ENCODE assay signal across 8 cellular contexts in genomic region chr4:1346781-1347409, GRCh38. TPM values are rescaled to one million over a fixed set of nuclear protein-coding genes. Genes with fewer than 3 reads are reported as not detected.
DNase-seq lines count a peak whose midpoint lies in the region; ATAC-seq and TF ChIP-seq lines count a peak whose summit lies in the region.

TSS of gene UVSSA (plus strand) at chr4:1347208. CDS start at chr4:1348092, 884 bp downstream.

- no peaks in the 10 kb centered on the region for H3K9me3 Mint-ChIP-seq in activated naive CD4-positive, alpha-beta T cell treated with anti-CD3 and anti-CD28 coated beads, Interleukin-2, amount 50 U/mL, for 24 hours

- H3K27me3 Mint-ChIP-seq in activated naive CD4-positive, alpha-beta T cell treated with anti-CD3 and anti-CD28 coated beads, Interleukin-2, amount 50 U/mL, for 24 hours, result no peaks in the 10 kb centered on the region

- no peaks in the 10 kb centered on the region for H3K36me3 Mint-ChIP-seq in activated naive CD4-positive, alpha-beta T cell treated with anti-CD3 and anti-CD28 coated beads, Interleukin-2, amount 50 U/mL, for 24 hours

- H3K36me3 ChIP-seq in GM06990 (ENCODE audit: control insufficient read depth, insufficient read depth, low read length), result peaks cover 4% of the 10 kb centered on the region

- peak within 1 kb of the TSS; percentile 86 for H3K4me3 ChIP-seq in GM06990 (replicated peaks; ENCODE audit: low read depth, low read length)

- peak within 1 kb of the TSS; percentile 93 for H3K27ac ChIP-seq in temporal lobe (ENCODE audit: low read depth, low read length)

- DNase-seq in GM06990 (ENCODE audit: extremely low read depth, insufficient read length) (peak; percentile 100), NCI-H1092 (lab: John Stamatoyannopoulos, UW) (peak; percentile 99), glomerular endothelial cell (ENCODE audit: extremely low read depth, low read depth, low spot score) (peak; percentile 81), occipital lobe (lab: John Stamatoyannopoulos, UW) (peak; percentile 99)

- no peak for TF ChIP-seq CTCF in GM06990 (IDR thresholded peaks at IDR 0.05; ENCODE audit: insufficient read depth, low read length, poor library complexity, severe bottlenecking)

- H3K4me1 Mint-ChIP-seq in activated naive CD4-positive, alpha-beta T cell treated with anti-CD3 and anti-CD28 coated beads, Interleukin-2, amount 50 U/mL, for 24 hours, result peaks cover 49% of the 10 kb centered on the region

- peak within 1 kb of the TSS; percentile 89 for H3K27ac Mint-ChIP-seq in activated naive CD4-positive, alpha-beta T cell treated with anti-CD3 and anti-CD28 coated beads, Interleukin-2, amount 50 U/mL, for 24 hours

- H3K27me3 ChIP-seq in GM06990 (replicated peaks; ENCODE audit: control insufficient read depth, insufficient read depth, low read length), result no peaks in the 10 kb centered on the region

- H3K4me3 Mint-ChIP-seq in activated naive CD4-positive, alpha-beta T cell treated with anti-CD3 and anti-CD28 coated beads, Interleukin-2, amount 50 U/mL, for 24 hours, result peak within 1 kb of the TSS; percentile 97

- ATAC-seq in HG02588 (IDR thresholded peaks at IDR 0.05; ENCODE audit: unreplicated experiment), result peak; percentile 92
- peak; percentile 85 for ATAC-seq in SK-N-SH treated with all-trans-retinoic acid at 6 μM for 48 hours

TF ChIP-seq in SK-N-SH treated with all-trans-retinoic acid at 6 μM for 48 hours, 23 proteins besides CTCF, POLR2A, EP300 and RAD21:
- no peak for TF ChIP-seq TOX (CRISPR knock-in tag; IDR thresholded peaks at IDR 0.05; ENCODE audit: borderline replicate concordance)
- no peak for TF ChIP-seq CSDC2 (CRISPR knock-in tag; IDR thresholded peaks at IDR 0.05)
- no peak for TF ChIP-seq POU6F1 (CRISPR knock-in tag; IDR thresholded peaks at IDR 0.05; ENCODE audit: borderline replicate concordance, low read depth)
- no peak for TF ChIP-seq TCF4 (CRISPR knock-in tag; IDR thresholded peaks at IDR 0.05; ENCODE audit: borderline replicate concordance)
- no peak for TF ChIP-seq GLIS3 (CRISPR knock-in tag; IDR thresholded peaks at IDR 0.05)
- TF ChIP-seq ZNF565 (CRISPR knock-in tag; conservative IDR thresholded peaks at IDR 0.05; ENCODE audit: low read depth), result no peak
- TF ChIP-seq CSRNP3 (CRISPR knock-in tag; IDR thresholded peaks at IDR 0.05), result no peak
- TF ChIP-seq PATZ1 (CRISPR knock-in tag; IDR thresholded peaks at IDR 0.05; ENCODE audit: borderline replicate concordance), result no peak
- no peak for TF ChIP-seq ZFP30 (CRISPR knock-in tag; IDR thresholded peaks at IDR 0.05)
- TF ChIP-seq TSHZ2 (CRISPR knock-in tag; IDR thresholded peaks at IDR 0.05), result no peak
- no peak for TF ChIP-seq CREB5 (CRISPR knock-in tag; IDR thresholded peaks at IDR 0.05; ENCODE audit: low read depth)
- TF ChIP-seq PPARA (CRISPR knock-in tag; IDR thresholded peaks at IDR 0.05; ENCODE audit: borderline replicate concordance), result no peak
- TF ChIP-seq OSR1 (CRISPR knock-in tag; IDR thresholded peaks at IDR 0.05), result no peak
TF ChIP-seq in SK-N-SH treated with all-trans-retinoic acid at 6 μM for 48 hours: peak in this region for 0.

RNA-seq across cellular contexts. Expression of gene UVSSA, which starts in this region (rescaled TPM):
- 7.5 and 15.1 TPM in 2 replicates for total RNA-seq in glomerular endothelial cell
- total RNA-seq in occipital lobe, result 9.5 TPM
- total RNA-seq in temporal lobe, result 7.9 TPM

Comparison
In these comparisons a context has a peak if more than half of its experiments do, and no peak if none do; other contexts are left out.
1. Peak in every context shown above with its lines: DNase-seq, ATAC-seq, H3K4me3 ChIP-seq and H3K27ac ChIP-seq.